ENCODE assay signal across 14 cellular contexts in the genomic region with DNA sequence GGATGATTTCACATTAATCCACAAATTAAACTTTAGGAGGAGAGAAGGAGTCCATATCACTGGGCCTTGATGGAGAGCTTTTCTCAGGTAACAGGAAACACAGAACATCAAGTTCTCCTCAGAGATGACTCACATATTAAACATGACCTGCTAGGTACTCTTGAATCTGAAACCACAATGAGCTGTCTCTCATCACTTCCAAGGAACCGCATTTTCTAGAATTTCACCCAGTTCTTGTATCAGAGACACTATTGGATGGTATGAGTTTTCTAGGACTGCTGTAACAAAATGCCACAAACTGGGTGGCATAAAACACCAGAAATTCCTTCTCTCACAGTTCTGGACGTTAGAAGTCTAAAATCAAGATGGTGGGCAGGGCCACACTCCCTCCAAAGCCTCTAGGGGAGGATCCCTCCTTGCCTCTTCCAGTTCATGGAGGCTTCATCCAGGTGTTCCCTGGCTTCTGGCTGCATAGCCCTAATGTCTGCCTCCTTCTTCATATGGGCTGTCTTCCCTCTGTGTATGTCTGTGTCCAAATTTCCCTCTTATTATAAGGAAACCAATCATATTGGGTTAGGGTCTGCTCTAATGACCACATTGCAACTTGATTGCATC. TPM values are rescaled to one million over a fixed set of nuclear protein-coding genes. Genes with fewer than 3 reads are reported as not detected.
DNase-seq lines count a peak whose midpoint lies in the region; ATAC-seq and TF ChIP-seq lines count a peak whose summit lies in the region.
"Had no signal": no experiment of that assay in that cellular context is flagged by ENCODE, and none has a peak within 500 bp of the region (broad histone marks: within the 10 kb centered on the region; RNA-seq: fewer than 3 reads in every experiment).

No MANE protein-coding gene starts in this region.

- no peak for TF ChIP-seq CTCF in epithelial cell of esophagus (IDR thresholded peaks at IDR 0.05; ENCODE audit: insufficient read depth, low read depth, low read length, missing control alignments)

- H3K27ac ChIP-seq in SJCRH30: peak overlapping the region; percentile 83; the same call in 1 of the 2 replicates
- peak overlapping the region in 11 of 21 experiments; percentile 9 to 72 (median 36) for H3K27ac ChIP-seq in skin epidermis

- no peaks in the 10 kb centered on the region for H3K27me3 ChIP-seq in SJCRH30
- H3K27me3 ChIP-seq: heart right ventricle had no signal

- peaks cover 35% of the 10 kb centered on the region for H3K4me1 ChIP-seq in SJCRH30

- no peaks in the 10 kb centered on the region for H3K36me3 ChIP-seq in SJCRH30
- H3K36me3 ChIP-seq: heart right ventricle had no signal

- H3K4me3 ChIP-seq in SJCRH30 (no peak overlapping the region), epithelial cell of esophagus (ENCODE audit: low read length) (no peak overlapping the region), skin epidermis (no peak overlapping the region)
- H3K4me3 ChIP-seq: heart right ventricle had no signal

- H3K9me3 ChIP-seq in SJCRH30 (replicated peaks): peaks cover 3% of the 10 kb centered on the region; the same call in 1 of the 2 replicates
- H3K9me3 ChIP-seq: heart right ventricle had no signal

- ATAC-seq in GM21381 (IDR thresholded peaks at IDR 0.05; ENCODE audit: unreplicated experiment) (no peak), HG03457 (IDR thresholded peaks at IDR 0.05; ENCODE audit: unreplicated experiment) (no peak), HG03039 (IDR thresholded peaks at IDR 0.05; ENCODE audit: unreplicated experiment) (no peak)

- peak; percentile 11 for DNase-seq in HK-2 (ENCODE audit: unreplicated experiment)
- no peak for DNase-seq in SJCRH30
- DNase-seq in epithelial cell of esophagus (ENCODE audit: low read depth): peak; percentile 91
- DNase-seq in RPMI8226: no peak
- DNase-seq: activated gamma-delta T cell treated with Interleukin-2 at 50 U/mL for 16 hours; heart right ventricle; midbrain; NCI-H1105 treated with DMSO at 0.1 percent for 48 hours; NK-92 treated with Interleukin-12 subunit alpha and Interleukin-12 subunit beta, amount 100 ng/mL, for 24 hours had no signal

RNA-seq across cellular contexts. Expression of gene RASL11B, which starts 38.5 kb away (rescaled TPM):
- 21.2 and 26.6 TPM in 2 replicates for total RNA-seq in SJCRH30 (2014; rRNA removed; shearing (Covaris generic))
- total RNA-seq: dermis microvascular lymphatic vessel endothelial cell had no signal

Comparison
In these comparisons a context has a peak if more than half of its experiments do, and no peak if none do; other contexts are left out.
1. DNase-seq: peak in HK-2 (single experiment) and epithelial cell of esophagus (single experiment); none in SJCRH30 (0 of 2) and RPMI8226 (single experiment).